14 cellular contexts compared by ENCODE assay signal in the genomic region with DNA sequence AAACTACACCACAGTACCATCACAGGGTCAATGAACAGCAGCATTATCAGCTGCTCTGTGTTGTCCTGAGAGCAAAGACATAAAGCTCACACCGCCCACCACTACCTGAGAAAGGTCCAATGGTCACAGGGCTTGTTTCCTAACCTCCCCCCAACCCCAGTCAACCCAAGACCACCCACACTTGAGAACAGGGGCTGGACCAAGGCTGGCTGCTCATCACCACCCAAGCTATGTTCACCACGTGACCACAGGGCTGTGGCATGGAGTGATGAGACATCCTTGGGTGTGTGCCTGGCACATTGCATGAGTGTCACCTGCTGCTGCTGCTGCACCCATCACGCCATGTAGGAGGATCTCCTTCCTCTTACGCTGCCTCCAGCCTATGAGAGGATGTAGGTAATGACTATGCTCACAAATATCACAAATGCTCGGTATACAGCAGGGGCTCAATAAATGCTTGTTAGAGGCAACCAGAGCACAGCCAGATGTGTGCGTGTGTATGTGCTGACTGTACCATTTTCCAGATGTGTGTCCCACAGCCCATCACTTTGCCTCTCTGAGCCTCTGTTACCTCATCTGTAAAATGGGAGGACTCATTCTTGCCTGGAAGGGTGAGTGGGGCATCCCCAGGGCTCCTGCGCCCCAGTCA. TPM values are rescaled to one million over a fixed set of nuclear protein-coding genes. Genes with fewer than 3 reads are reported as not detected.
DNase-seq lines count a peak whose midpoint lies in the region; ATAC-seq and TF ChIP-seq lines count a peak whose summit lies in the region.
"Had no signal": no experiment of that assay in that cellular context is flagged by ENCODE, and none has a peak within 500 bp of the region (broad histone marks: within the 10 kb centered on the region; RNA-seq: fewer than 3 reads in every experiment).

No MANE protein-coding gene starts in this region.

- peaks cover 51% of the 10 kb centered on the region for H3K27me3 ChIP-seq in DOHH2 (ENCODE audit: control insufficient read depth, low read length)
- H3K27me3 ChIP-seq in Karpas-422 (ENCODE audit: low read length): no peaks in the 10 kb centered on the region
- H3K27me3 ChIP-seq in gastrocnemius medialis: no peaks in the 10 kb centered on the region

- H3K4me1 ChIP-seq in DOHH2 (ENCODE audit: control insufficient read depth, low read length) (peaks cover 23% of the 10 kb centered on the region), Karpas-422 (ENCODE audit: low read length) (peaks cover 30% of the 10 kb centered on the region), mucosa of descending colon (ENCODE audit: low read depth) (no peaks in the 10 kb centered on the region), gastrocnemius medialis (no peaks in the 10 kb centered on the region)

- H3K9ac ChIP-seq in Karpas-422 (ENCODE audit: low read length): no peak overlapping the region

- H3K4me3 ChIP-seq in DOHH2 (ENCODE audit: low read length) (no peak overlapping the region), Karpas-422 (ENCODE audit: low read length) (no peak overlapping the region), mucosa of descending colon (no peak overlapping the region), gastrocnemius medialis (no peak overlapping the region)
- H3K4me3 ChIP-seq: SK-N-MC had no signal

- no peak overlapping the region for H3K27ac ChIP-seq in DOHH2 (ENCODE audit: low read depth, low read length)
- no peak overlapping the region for H3K27ac ChIP-seq in Karpas-422 (ENCODE audit: low read length)
- no peak overlapping the region for H3K27ac ChIP-seq in gastrocnemius medialis
- H3K27ac ChIP-seq: SK-N-MC had no signal

- peak overlapping the region; percentile 65 for H3K4me2 ChIP-seq in DOHH2 (ENCODE audit: low read length)
- peak overlapping the region; percentile 66 for H3K4me2 ChIP-seq in Karpas-422 (ENCODE audit: low read depth, low read length, poor library complexity, severe bottlenecking)

- no peak for DNase-seq in Karpas-422
- DNase-seq in mucosa of descending colon: no peak
- no peak for DNase-seq in NCI-H510A treated with DMSO at 0.1 percent for 48 hours (lab: John Stamatoyannopoulos, UW)
- DNase-seq in gastrocnemius medialis: no peak
- DNase-seq: activated CD4-positive, alpha-beta T cell treated with anti-CD3 and anti-CD28 coated beads for 1 hour; activated naive CD4-positive, alpha-beta T cell; erythroblast; NCI-H82; stimulated activated CD4-positive, alpha-beta T cell treated with anti-CD3 and anti-CD28 coated beads, Interleukin-4, amount 100 ng/mL, for 1 hour had no signal

- no peaks in the 10 kb centered on the region for H3K79me2 ChIP-seq in DOHH2 (ENCODE audit: control insufficient read depth, low read length)
- H3K79me2 ChIP-seq in Karpas-422 (ENCODE audit: low read length): no peaks in the 10 kb centered on the region

- intact Hi-C loops in mucosa of descending colon (cut with DNase I, micrococcal nuclease): no loop called here
- intact Hi-C loops in gastrocnemius medialis (cut with DNase I; ENCODE audit: low total_unique reads): no loop called here

- in situ Hi-C loops in gastrocnemius medialis (cut with MboI; ENCODE audit: low sequenced_read_pairs in 4 of 4): no loop called here

- no peak overlapping the region for H2AFZ ChIP-seq in Karpas-422 (ENCODE audit: low read length)

- H3K9me2 ChIP-seq in DOHH2 (replicated peaks; ENCODE audit: control insufficient read depth, low read length) (no peaks in the 10 kb centered on the region), Karpas-422 (replicated peaks; ENCODE audit: insufficient read depth, low read length) (no peaks in the 10 kb centered on the region)

- H3K9me3 ChIP-seq in DOHH2 (ENCODE audit: control insufficient read depth, insufficient read depth, low read length) (no peaks in the 10 kb centered on the region), Karpas-422 (ENCODE audit: low read length) (no peaks in the 10 kb centered on the region), mucosa of descending colon (no peaks in the 10 kb centered on the region), gastrocnemius medialis (no peaks in the 10 kb centered on the region)

- H4K20me1 ChIP-seq in DOHH2 (ENCODE audit: control insufficient read depth, insufficient read depth, low read depth, low read length): peaks cover 13% of the 10 kb centered on the region
- peaks cover 7% of the 10 kb centered on the region; the same call in 1 of the 2 replicates for H4K20me1 ChIP-seq in Karpas-422 (ENCODE audit: insufficient read depth, low read depth, low read length)

- no peak for TF ChIP-seq POLR2A in gastrocnemius medialis (IDR thresholded peaks at IDR 0.05)

- H3K36me3 ChIP-seq in DOHH2 (ENCODE audit: control insufficient read depth, low read length) (no peaks in the 10 kb centered on the region), Karpas-422 (ENCODE audit: insufficient read depth, low read length) (no peaks in the 10 kb centered on the region), mucosa of descending colon (ENCODE audit: low read depth) (no peaks in the 10 kb centered on the region), gastrocnemius medialis (no peaks in the 10 kb centered on the region)

- ATAC-seq in GM18909 (IDR thresholded peaks at IDR 0.05; ENCODE audit: poor library complexity, unreplicated experiment) (peak; percentile 56), mucosa of descending colon (peak; percentile 71), GM18870 (IDR thresholded peaks at IDR 0.05; ENCODE audit: unreplicated experiment) (no peak), HG03139 (IDR thresholded peaks at IDR 0.05; ENCODE audit: unreplicated experiment) (no peak), gastrocnemius medialis (no peak)

- no peaks in the 10 kb centered on the region for H3F3A ChIP-seq in DOHH2 (ENCODE audit: control insufficient read depth, insufficient read depth)

- TF ChIP-seq CTCF in DOHH2 (IDR thresholded peaks at IDR 0.05; ENCODE audit: low read depth, low read length, poor library complexity, severe bottlenecking) (no peak), mucosa of descending colon (IDR thresholded peaks at IDR 0.05) (no peak), gastrocnemius medialis (IDR thresholded peaks at IDR 0.05 in 4 of 5, conservative IDR thresholded peaks at IDR 0.05 in 1 of 5) (no peak)

RNA-seq across cellular contexts. Expression of a gene that starts 23.3 kb away (rescaled TPM):
- 0.30 and 0.36 TPM in 2 replicates for total RNA-seq in Karpas-422 (2014; rRNA removed; shearing (Covaris generic); ENCODE audit: low replicate concordance)
- total RNA-seq in mucosa of descending colon (10 to 100 TPM in 2 of 3 donors, 1 to 10 TPM in 1; 7.6 to 24.4 (median 14.1) TPM), gastrocnemius medialis (10 to 100 TPM; 14.6 to 62.0 (median 20.6) TPM)

Comparison
In these comparisons a context has a peak if more than half of its experiments do, and no peak if none do; other contexts are left out.
1. ATAC-seq: peak in GM18909 (single experiment) and mucosa of descending colon (single experiment); none in GM18870 (single experiment), HG03139 (single experiment) and gastrocnemius medialis (0 of 2).